6 cellular contexts compared by ENCODE assay signal in the genomic region with DNA sequence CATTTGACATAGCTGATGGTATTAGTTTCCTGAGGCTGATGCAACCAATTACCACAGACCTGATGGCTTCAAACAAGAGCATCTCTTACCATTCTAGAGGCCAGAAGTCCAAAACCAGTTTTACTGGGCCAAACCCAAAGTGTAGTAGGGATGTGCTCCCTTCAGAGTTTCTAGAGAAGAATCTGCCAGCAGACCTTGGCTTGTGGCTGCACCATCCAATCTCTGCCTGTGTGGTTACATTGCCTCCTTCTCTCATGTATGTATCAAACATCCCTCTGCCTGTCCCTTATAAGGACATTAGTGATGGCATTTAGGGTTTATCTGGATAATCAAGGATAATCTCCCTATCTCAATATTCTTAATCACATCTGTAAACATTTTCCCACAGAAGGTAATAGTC.
"Had no signal": no experiment of that assay in that cellular context is flagged by ENCODE, and none has a peak within 500 bp of the region (broad histone marks: within the 10 kb centered on the region; RNA-seq: fewer than 3 reads in every experiment).

No MANE protein-coding gene starts in this region.

- H3K27ac ChIP-seq: HL-60 had no signal

- DNase-seq: IMR-90, KBM-7, KG1 had no signal

- H3K27me3 Mint-ChIP-seq: IgD-negative memory B cell had no signal

- FAIRE-seq: HTR-8/SVneo had no signal

- H3K4me3 Mint-ChIP-seq: IgD-negative memory B cell had no signal
